Comparison of ENCODE assay signal across 8 cellular contexts in genomic region chr3:57952208-57952631, GRCh38. TPM values are rescaled to one million over a fixed set of nuclear protein-coding genes. Genes with fewer than 3 reads are reported as not detected.
DNase-seq lines count a peak whose midpoint lies in the region; ATAC-seq and TF ChIP-seq lines count a peak whose summit lies in the region.
"Had no signal": no experiment of that assay in that cellular context is flagged by ENCODE, and none has a peak within 500 bp of the region (broad histone marks: within the 10 kb centered on the region; RNA-seq: fewer than 3 reads in every experiment).

No MANE protein-coding gene starts in this region.

- peak overlapping the region; percentile 78 for H3K4me2 ChIP-seq in Loucy (ENCODE audit: low read depth, low read length, poor library complexity, severe bottlenecking)

- H3K27ac ChIP-seq in lung (ENCODE audit: low read depth in 1 of 2, low read length in 1 of 2), result peak overlapping the region; percentile 17 to 96

- H3K4me3 Mint-ChIP-seq in type B pancreatic cell, result no peak overlapping the region
- H3K4me3 Mint-ChIP-seq: activated naive CD8-positive, alpha-beta T cell treated with anti-CD3 and anti-CD28 coated beads, Interleukin-2, amount 10 ng/mL, durations not matched to agents 7 days and 5 days had no signal

- H3K27me3 ChIP-seq in Loucy (ENCODE audit: insufficient read depth, low read length, poor library complexity, severe bottlenecking) (no peaks in the 10 kb centered on the region), lung (ENCODE audit: control insufficient read depth, insufficient read depth) (no peaks in the 10 kb centered on the region)

- H2AFZ ChIP-seq in Loucy (ENCODE audit: low read length), result peak overlapping the region; percentile 77; the same call in 1 of the 2 replicates

- no peak for ATAC-seq in lung (ENCODE audit: insufficient read depth, low FRiP score)
- ATAC-seq in HG02763 (IDR thresholded peaks at IDR 0.05; ENCODE audit: unreplicated experiment), result no peak

- H3K9me3 ChIP-seq in Loucy (ENCODE audit: insufficient read depth, low read depth, low read length) (no peaks in the 10 kb centered on the region), lung (ENCODE audit: control insufficient read depth in 2 of 2, insufficient read depth in 1 of 2, low read length in 1 of 2) (no peaks in the 10 kb centered on the region)

- peaks cover 8% of the 10 kb centered on the region; the same call in 1 of the 2 replicates for H3F3A ChIP-seq in Loucy (ENCODE audit: low read depth)

- H3K4me1 Mint-ChIP-seq in type B pancreatic cell (ENCODE audit: unreplicated experiment), result peaks cover 38% of the 10 kb centered on the region

- peak overlapping the region; percentile 85 for H3K27ac Mint-ChIP-seq in type B pancreatic cell
- H3K27ac Mint-ChIP-seq: activated naive CD8-positive, alpha-beta T cell treated with anti-CD3 and anti-CD28 coated beads, Interleukin-2, amount 10 ng/mL, durations not matched to agents 7 days and 5 days had no signal

- DNase-seq in dermis blood vessel endothelial cell (peak; percentile 95), lung (ENCODE audit: low spot score) (no peak), type B pancreatic cell (ENCODE audit: extremely low spot score, unreplicated experiment) (no peak), NCI-H1436 treated with DMSO at 0.1 percent for 48 hours (lab: John Stamatoyannopoulos, UW) (no peak), NCI-H69 (lab: John Stamatoyannopoulos, UW) (no peak)
- DNase-seq: activated naive CD8-positive, alpha-beta T cell treated with anti-CD3 and anti-CD28 coated beads, Interleukin-2, amount 10 ng/mL, durations not matched to agents 7 days and 5 days had no signal

- H3K4me1 ChIP-seq in Loucy (ENCODE audit: insufficient read depth, low read length, poor library complexity, severe bottlenecking) (peaks cover 42% of the 10 kb centered on the region), lung (ENCODE audit: control insufficient read depth in 2 of 2, insufficient read depth in 2 of 2, low read length in 2 of 2) (peaks cover 12 to 13% of the 10 kb centered on the region in 2 donors)

- no peaks in the 10 kb centered on the region for H3K27me3 Mint-ChIP-seq in type B pancreatic cell

- H3K9me2 ChIP-seq in Loucy (replicated peaks; ENCODE audit: low read depth, low read length), result no peaks in the 10 kb centered on the region

- TF ChIP-seq CTCF in Loucy (conservative IDR thresholded peaks at IDR 0.05; ENCODE audit: low read length), result no peak
- no peak for TF ChIP-seq CTCF in lung (IDR thresholded peaks at IDR 0.05; ENCODE audit: control extremely low read depth, extremely low read depth)
- TF ChIP-seq CTCF in type B pancreatic cell (conservative IDR thresholded peaks at IDR 0.05), result no peak

- 65 to 91% methylated on average over 4 of the region's 4 CpGs for WGBS in lung, 2 donors

- H3K9ac ChIP-seq in Loucy (ENCODE audit: low read depth, low read length, poor library complexity, severe bottlenecking), result peak overlapping the region; percentile 66

- H3K79me2 ChIP-seq in Loucy (ENCODE audit: insufficient read depth, low read length), result no peaks in the 10 kb centered on the region

- no peaks in the 10 kb centered on the region for H3K9me3 Mint-ChIP-seq in type B pancreatic cell
- H3K9me3 Mint-ChIP-seq: activated naive CD8-positive, alpha-beta T cell treated with anti-CD3 and anti-CD28 coated beads, Interleukin-2, amount 10 ng/mL, durations not matched to agents 7 days and 5 days had no signal

- H3K4me3 ChIP-seq in Loucy (ENCODE audit: low read length, poor library complexity, severe bottlenecking) (peak overlapping the region; percentile 47), lung (no peak overlapping the region)

- H4K20me1 ChIP-seq in Loucy (ENCODE audit: insufficient read depth, low read length, poor library complexity, severe bottlenecking), result no peaks in the 10 kb centered on the region

- H3K36me3 ChIP-seq in Loucy (ENCODE audit: insufficient read depth, low read length), result no peaks in the 10 kb centered on the region
- H3K36me3 ChIP-seq in lung (ENCODE audit: control insufficient read depth in 2 of 2, insufficient read depth in 2 of 2, low read length in 2 of 2), result no peaks in the 10 kb centered on the region

- H3K36me3 Mint-ChIP-seq in type B pancreatic cell, result no peaks in the 10 kb centered on the region
- H3K36me3 Mint-ChIP-seq: activated naive CD8-positive, alpha-beta T cell treated with anti-CD3 and anti-CD28 coated beads, Interleukin-2, amount 10 ng/mL, durations not matched to agents 7 days and 5 days had no signal

RNA-seq across cellular contexts. Expression of gene FLNB, which starts 56.0 kb away (rescaled TPM):
- 676 and 796 TPM in 2 replicates for total RNA-seq in dermis blood vessel endothelial cell
- 100 to 1,000 TPM; 115 to 122 TPM for total RNA-seq in lung
- 10 to 100 TPM; 32.4 to 72.2 TPM for polyA plus RNA-seq in lung
- 204 and 295 TPM in 2 replicates for total RNA-seq in type B pancreatic cell (ENCODE audit: low replicate concordance)
